In the genomic region with DNA sequence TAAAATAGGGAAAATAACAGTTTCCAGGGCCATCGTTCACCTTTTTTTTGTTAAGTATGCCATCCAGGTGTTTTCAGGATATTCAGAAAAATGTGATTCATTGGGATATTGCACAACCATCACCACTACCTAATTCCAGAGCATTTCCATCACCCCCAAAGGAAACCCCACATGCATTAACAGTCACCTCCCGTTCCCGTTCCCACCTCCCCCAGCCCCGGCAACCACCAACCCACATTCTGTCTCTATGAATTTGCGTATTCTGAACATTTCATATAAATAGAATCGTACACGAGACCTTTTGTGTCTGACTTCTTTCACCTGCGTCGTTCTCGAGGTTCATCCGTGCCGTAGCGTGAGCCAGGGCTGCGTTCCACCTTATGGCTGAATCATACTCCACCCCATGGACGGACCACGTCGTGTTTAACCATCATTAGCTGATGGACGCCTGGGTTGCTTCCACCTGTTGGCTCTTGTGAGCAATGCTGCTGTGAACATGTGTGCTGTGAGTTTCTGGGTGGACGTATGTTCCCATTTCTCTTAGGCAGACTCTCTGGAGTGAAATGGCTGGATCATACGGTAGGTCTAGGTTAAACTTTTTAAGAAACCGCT, we compare ENCODE assay signal across 1 cellular context.
TF ChIP-seq lines count a peak whose summit lies in the region.

No MANE protein-coding gene starts in this region.

TF ChIP-seq in H1, 55 proteins besides CTCF, POLR2A, EP300 and RAD21:
- TF ChIP-seq RNF2 (IDR thresholded peaks at IDR 0.05; ENCODE audit: borderline replicate concordance, low read depth, low read length, missing control alignments, poor library complexity, severe bottlenecking) (no peak), KDM4A (IDR thresholded peaks at IDR 0.05; ENCODE audit: low read depth, low read length, severe bottlenecking) (no peak), BACH1 (IDR thresholded peaks at IDR 0.05; ENCODE audit: low read length) (no peak), SIX5 (IDR thresholded peaks at IDR 0.05; ENCODE audit: low read depth, low read length) (no peak), GTF2F1 (IDR thresholded peaks at IDR 0.05; ENCODE audit: borderline replicate concordance, low read depth, low read length) (no peak), E2F6 (IDR thresholded peaks at IDR 0.05) (no peak), POU5F1 (IDR thresholded peaks at IDR 0.05; ENCODE audit: low read depth, low read length) (no peak), SP4 (IDR thresholded peaks at IDR 0.05; ENCODE audit: low read length) (no peak), CHD1 (IDR thresholded peaks at IDR 0.05; ENCODE audit: low read depth, low read length) (no peak), TAF7 (optimal IDR thresholded peaks at IDR 0.05; ENCODE audit: borderline replicate concordance, low read depth, low read length) (no peak), CHD7 (IDR thresholded peaks at IDR 0.05; ENCODE audit: insufficient replicate concordance, low read length) (no peak)
